In genomic region chr19:7868326-7868670, GRCh38 we compare ENCODE assay signal across 8 cellular contexts. TPM values are rescaled to one million over a fixed set of nuclear protein-coding genes. Genes with fewer than 3 reads are reported as not detected.
DNase-seq lines count a peak whose midpoint lies in the region; ATAC-seq and TF ChIP-seq lines count a peak whose summit lies in the region.

No MANE protein-coding gene starts in this region.

- H3K4me3 ChIP-seq in lower lobe of right lung = peak overlapping the region; percentile 55
- peak overlapping the region in 2 of 4 donors; percentile 42 to 47 for H3K4me3 ChIP-seq in transverse colon

- H3K36me3 ChIP-seq in lower lobe of right lung (no peaks in the 10 kb centered on the region), transverse colon (no peaks in the 10 kb centered on the region)

- H3K27ac Mint-ChIP-seq in activated T-helper 17 cell treated with anti-CD3 and anti-CD28 coated beads, Interleukin-2, amount 50 U/mL, for 72 hours = no peak overlapping the region

- H3K36me3 Mint-ChIP-seq in activated T-helper 17 cell treated with anti-CD3 and anti-CD28 coated beads, Interleukin-2, amount 50 U/mL, for 72 hours (ENCODE audit: low read depth) = no peaks in the 10 kb centered on the region

- H3K9me3 ChIP-seq in lower lobe of right lung (no peaks in the 10 kb centered on the region), transverse colon (no peaks in the 10 kb centered on the region)

- TF ChIP-seq CTCF in 22Rv1 (IDR thresholded peaks at IDR 0.05) (no peak), lower lobe of right lung (IDR thresholded peaks at IDR 0.05) (no peak), transverse colon (IDR thresholded peaks at IDR 0.05) (no peak)

- no peak for TF ChIP-seq EP300 in transverse colon (IDR thresholded peaks at IDR 0.05; ENCODE audit: low read depth)

- TF ChIP-seq POLR2A in transverse colon (IDR thresholded peaks at IDR 0.05) = no peak

- H3K27ac ChIP-seq in 22Rv1 (peak overlapping the region; percentile 88), lower lobe of right lung (no peak overlapping the region), transverse colon (peak overlapping the region in 2 of 4 donors; percentile 71 to 82)

- DNase-seq in HCEC 1CT (peak; percentile 7), lower lobe of right lung (no peak), transverse colon (no peak), dermis blood vessel endothelial cell (no peak), posterior vena cava (ENCODE audit: low spot score) (no peak)

- no peaks in the 10 kb centered on the region for H3K9me3 Mint-ChIP-seq in activated T-helper 17 cell treated with anti-CD3 and anti-CD28 coated beads, Interleukin-2, amount 50 U/mL, for 72 hours

- in situ Hi-C loops in transverse colon (cut with MboI; ENCODE audit: low pct_ligation_motif_present in 1 of 4, low pct_unique_long_range_greater_than_20kb in 1 of 4, low sequenced_read_pairs in 3 of 4) = no loop called here

- H3K4me1 ChIP-seq in lower lobe of right lung (peaks cover 42% of the 10 kb centered on the region), transverse colon (peaks cover 14 to 39% (median 36%) of the 10 kb centered on the region in 4 donors)

- no peak for ATAC-seq in activated T-helper 17 cell treated with anti-CD3 and anti-CD28 coated beads, Interleukin-2, amount 50 U/mL, for 72 hours (replicated peaks)
- no peak for ATAC-seq in lower lobe of right lung
- no peak for ATAC-seq in GM18861 (IDR thresholded peaks at IDR 0.05; ENCODE audit: unreplicated experiment)

- H3K4me3 Mint-ChIP-seq in activated T-helper 17 cell treated with anti-CD3 and anti-CD28 coated beads, Interleukin-2, amount 50 U/mL, for 72 hours = peak overlapping the region; percentile 73

- WGBS in transverse colon (ENCODE audit: low coverage in 1 of 2), 2 donors = 22% methylated on average over 21 of the region's 21 CpGs; no CpG with 5 or more reads in 1 of the 2 donors

- H3K27me3 Mint-ChIP-seq in activated T-helper 17 cell treated with anti-CD3 and anti-CD28 coated beads, Interleukin-2, amount 50 U/mL, for 72 hours = peaks cover 14% of the 10 kb centered on the region

- H3K27me3 ChIP-seq in lower lobe of right lung (ENCODE audit: low read depth) = peaks cover 24% of the 10 kb centered on the region
- H3K27me3 ChIP-seq in transverse colon = peaks cover 65% of the 10 kb centered on the region

- H3K4me1 Mint-ChIP-seq in activated T-helper 17 cell treated with anti-CD3 and anti-CD28 coated beads, Interleukin-2, amount 50 U/mL, for 72 hours = peaks cover 17% of the 10 kb centered on the region

- intact Hi-C loops in lower lobe of right lung (cut with DNase I) = no loop called here
- intact Hi-C loops in transverse colon (cut with DNase I; ENCODE audit: low total_unique reads) = no loop called here
- intact Hi-C loops in posterior vena cava (cut with DNase I) = no loop called here

RNA-seq across cellular contexts. Expression of gene PRR36, which starts 5.9 kb away (rescaled TPM):
- total RNA-seq in activated T-helper 17 cell treated with anti-CD3 and anti-CD28 coated beads, Interleukin-2, amount 50 U/mL, for 72 hours = under 1 TPM; 0.19 to 0.21 TPM
- total RNA-seq in lower lobe of right lung (2.5 TPM), transverse colon (under 1 TPM in 1 of 4 donors, not detected in 3; 0.16 TPM), dermis blood vessel endothelial cell (not detected in 2 replicates), posterior vena cava (under 1 TPM; 0.09 to 0.14 TPM)

RNA-seq across cellular contexts. Expression of gene LRRC8E, which starts 20.0 kb away (rescaled TPM):
- total RNA-seq in activated T-helper 17 cell treated with anti-CD3 and anti-CD28 coated beads, Interleukin-2, amount 50 U/mL, for 72 hours = not detected
- total RNA-seq in lower lobe of right lung (6.6 TPM), transverse colon (1 to 10 TPM in 1 of 4 donors, under 1 TPM in 1, not detected in 2; 0.79 to 1.5 TPM), dermis blood vessel endothelial cell (0.51 TPM in 2 replicates), posterior vena cava (not detected)

RNA-seq across cellular contexts. Expression of gene MAP2K7, which starts 35.4 kb away (rescaled TPM):
- total RNA-seq in activated T-helper 17 cell treated with anti-CD3 and anti-CD28 coated beads, Interleukin-2, amount 50 U/mL, for 72 hours = 10 to 100 TPM; 39.0 to 46.3 TPM
- total RNA-seq in lower lobe of right lung (38.6 TPM), transverse colon (100 to 1,000 TPM in 1 of 4 donors, 10 to 100 TPM in 3; 11.9 to 125 (median 20.9) TPM), dermis blood vessel endothelial cell (10.4 and 18.8 TPM in 2 replicates), posterior vena cava (10 to 100 TPM; 22.2 to 26.6 TPM)

RNA-seq across cellular contexts. Expression of gene EVI5L, which starts 38.3 kb away (rescaled TPM):
- total RNA-seq in activated T-helper 17 cell treated with anti-CD3 and anti-CD28 coated beads, Interleukin-2, amount 50 U/mL, for 72 hours = 1 to 10 TPM; 3.6 to 4.5 TPM
- total RNA-seq in lower lobe of right lung = 11.7 TPM
- total RNA-seq in transverse colon = 10 to 100 TPM in 3 of 4 donors, 1 to 10 TPM in 1; 8.5 to 65.8 (median 15.0) TPM
- 12.6 and 16.5 TPM in 2 replicates for total RNA-seq in dermis blood vessel endothelial cell
- total RNA-seq in posterior vena cava = 10 to 100 TPM; 14.9 to 16.0 TPM

RNA-seq across cellular contexts. Expression of gene TGFBR3L, which starts 46.3 kb away (rescaled TPM):
- 1 to 10 TPM; 3.7 to 7.6 TPM for total RNA-seq in activated T-helper 17 cell treated with anti-CD3 and anti-CD28 coated beads, Interleukin-2, amount 50 U/mL, for 72 hours
- total RNA-seq in lower lobe of right lung (2.1 TPM), transverse colon (1 to 10 TPM in 1 of 4 donors, not detected in 3; 1.4 TPM), dermis blood vessel endothelial cell (0.19 TPM in 1 of 2 replicates, not detected in the other), posterior vena cava (1 to 10 TPM; 1.5 to 4.4 TPM)
